In the genomic region with DNA sequence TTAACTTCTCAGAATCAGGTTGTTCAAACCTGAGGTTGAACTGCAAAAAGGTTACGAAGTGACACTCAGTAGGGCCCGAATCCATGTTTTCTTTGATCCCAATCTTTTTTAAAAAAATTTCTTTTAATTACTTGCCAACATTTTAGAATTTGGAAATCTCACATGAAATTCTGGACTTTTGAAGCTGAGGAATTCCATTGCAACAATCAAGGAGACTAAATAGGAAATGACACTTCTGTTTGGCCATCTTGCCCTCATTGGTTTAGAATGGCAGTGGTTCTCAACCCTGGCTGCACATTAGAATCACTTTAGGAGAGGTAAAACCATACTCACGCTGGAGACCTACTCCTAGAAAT, we compare ENCODE assay signal across 8 cellular contexts. TPM values are rescaled to one million over a fixed set of nuclear protein-coding genes. Genes with fewer than 3 reads are reported as not detected.
DNase-seq lines count a peak whose midpoint lies in the region; ATAC-seq and TF ChIP-seq lines count a peak whose summit lies in the region.

No MANE protein-coding gene starts in this region.

- peak overlapping the region; percentile 99 for H3K4me3 Mint-ChIP-seq in CD8-positive, alpha-beta T cell
- H3K4me3 Mint-ChIP-seq in IgD-negative memory B cell (peak overlapping the region; percentile 98 to 100 (median 99)), nephron progenitor cell (peak overlapping the region; percentile 100)
- H3K4me3 Mint-ChIP-seq in dendritic cell treated with granulocyte-macrophage colony-stimulating factor and Interleukin-4, amounts not matched to agents 40 ng/mL and 50 ng/mL, for 4 days = peak overlapping the region; percentile 98

- peaks cover 10% of the 10 kb centered on the region for H3K36me3 Mint-ChIP-seq in CD8-positive, alpha-beta T cell
- H3K36me3 Mint-ChIP-seq in IgD-negative memory B cell = peaks cover 7% of the 10 kb centered on the region
- H3K36me3 Mint-ChIP-seq in dendritic cell treated with granulocyte-macrophage colony-stimulating factor and Interleukin-4, amounts not matched to agents 40 ng/mL and 50 ng/mL, for 4 days (ENCODE audit: low read depth) = peaks cover 21% of the 10 kb centered on the region
- peaks cover 5% of the 10 kb centered on the region for H3K36me3 Mint-ChIP-seq in nephron progenitor cell (ENCODE audit: low read depth)

- CTCF ChIA-PET in CD8-positive, alpha-beta T cell (lab: Charles Lee) = interaction anchor here (0.9 to 1.4 kb wide), 2 partner anchors 28 to 37 kb away, joined by 3 to 4 read pairs; no protein-coding TSS in a partner anchor

- peak overlapping the region; percentile 85 for H3K27ac ChIP-seq in CD8-positive, alpha-beta T cell (ENCODE audit: low read depth, low read length)

- H3K27me3 ChIP-seq in CD8-positive, alpha-beta T cell (ENCODE audit: insufficient read depth, low read length) = no peaks in the 10 kb centered on the region

- no peak for DNase-seq in CD8-positive, alpha-beta T cell
- no peak for DNase-seq in nephron progenitor cell
- DNase-seq in NCI-H1105 treated with DMSO at 0.1 percent for 48 hours (lab: John Stamatoyannopoulos, UW) = no peak
- DNase-seq in NCI-H446 treated with DMSO at 0.1 percent for 48 hours (lab: John Stamatoyannopoulos, UW) = no peak

- intact Hi-C loops in CD8-positive, alpha-beta T cell (cut with DNase I, micrococcal nuclease) = loop anchor here (2.0 to 10.0 kb wide), 10 partner anchors 282 to 1750 kb away; a partner anchor contains a TSS
- intact Hi-C loops in dendritic cell treated with granulocyte-macrophage colony-stimulating factor and Interleukin-4, amounts not matched to agents 40 ng/mL and 50 ng/mL, for 4 days (cut with micrococcal nuclease) = no loop called here

- H3K4me1 Mint-ChIP-seq in CD8-positive, alpha-beta T cell (ENCODE audit: low read depth) = peaks cover 36% of the 10 kb centered on the region
- H3K4me1 Mint-ChIP-seq in IgD-negative memory B cell (peaks cover 15 to 26% (median 16%) of the 10 kb centered on the region in 3 donors), nephron progenitor cell (peaks cover 36% of the 10 kb centered on the region)
- H3K4me1 Mint-ChIP-seq in dendritic cell treated with granulocyte-macrophage colony-stimulating factor and Interleukin-4, amounts not matched to agents 40 ng/mL and 50 ng/mL, for 4 days (ENCODE audit: low read depth) = peaks cover 19% of the 10 kb centered on the region

- peaks cover 4% of the 10 kb centered on the region for H3K27me3 Mint-ChIP-seq in CD8-positive, alpha-beta T cell (ENCODE audit: low read depth)
- H3K27me3 Mint-ChIP-seq in IgD-negative memory B cell (peaks cover 2% of the 10 kb centered on the region), nephron progenitor cell (ENCODE audit: low read depth, poor library complexity) (peaks cover 9% of the 10 kb centered on the region)
- H3K27me3 Mint-ChIP-seq in dendritic cell treated with granulocyte-macrophage colony-stimulating factor and Interleukin-4, amounts not matched to agents 40 ng/mL and 50 ng/mL, for 4 days = peaks cover 24% of the 10 kb centered on the region

- TF ChIP-seq CTCF in CD8-positive, alpha-beta T cell (IDR thresholded peaks at IDR 0.05) = no peak
- no peak for TF ChIP-seq CTCF in nephron progenitor cell (IDR thresholded peaks at IDR 0.05)

- no peak for ATAC-seq in CD8-positive, alpha-beta T cell
- ATAC-seq in GM19035 (IDR thresholded peaks at IDR 0.05; ENCODE audit: unreplicated experiment) = no peak
- ATAC-seq in HG03025 (IDR thresholded peaks at IDR 0.05; ENCODE audit: low FRiP score, unreplicated experiment) = no peak

- no peaks in the 10 kb centered on the region for H3K9me3 ChIP-seq in CD8-positive, alpha-beta T cell (ENCODE audit: low read length)

- H3K4me1 ChIP-seq in CD8-positive, alpha-beta T cell (ENCODE audit: insufficient read depth, low read length) = peaks cover 20% of the 10 kb centered on the region

- no peaks in the 10 kb centered on the region for H3K36me3 ChIP-seq in CD8-positive, alpha-beta T cell (ENCODE audit: insufficient read depth, low read length)

- peak overlapping the region; percentile 74 for H3K4me3 ChIP-seq in CD8-positive, alpha-beta T cell (ENCODE audit: low read depth, low read length)

- H3K27ac Mint-ChIP-seq in CD8-positive, alpha-beta T cell = peak overlapping the region; percentile 99
- H3K27ac Mint-ChIP-seq in IgD-negative memory B cell (peak overlapping the region; percentile 96 to 99 (median 99)), nephron progenitor cell (no peak overlapping the region)
- peak overlapping the region; percentile 96 for H3K27ac Mint-ChIP-seq in dendritic cell treated with granulocyte-macrophage colony-stimulating factor and Interleukin-4, amounts not matched to agents 40 ng/mL and 50 ng/mL, for 4 days

- POLR2A ChIA-PET in CD8-positive, alpha-beta T cell (lab: Charles Lee) = interaction anchor here (0.9 to 1.8 kb wide), 2 partner anchors 31 to 33 kb away, joined by 3 to 5 read pairs; no protein-coding TSS in a partner anchor

- H3K9me3 Mint-ChIP-seq in CD8-positive, alpha-beta T cell = no peaks in the 10 kb centered on the region
- H3K9me3 Mint-ChIP-seq in IgD-negative memory B cell (no peaks in the 10 kb centered on the region), nephron progenitor cell (no peaks in the 10 kb centered on the region)
- no peaks in the 10 kb centered on the region for H3K9me3 Mint-ChIP-seq in dendritic cell treated with granulocyte-macrophage colony-stimulating factor and Interleukin-4, amounts not matched to agents 40 ng/mL and 50 ng/mL, for 4 days

RNA-seq across cellular contexts. Expression of a gene that starts 0.5 kb away (rescaled TPM):
- total RNA-seq in CD8-positive, alpha-beta T cell = 100 to 1,000 TPM; 595 to 610 TPM
- 479 TPM for polyA plus RNA-seq in IgD-negative memory B cell
